10 cellular contexts compared by ENCODE assay signal in genomic region chr1:118960567-118961136, GRCh38. TPM values are rescaled to one million over a fixed set of nuclear protein-coding genes. Genes with fewer than 3 reads are reported as not detected.
DNase-seq lines count a peak whose midpoint lies in the region; ATAC-seq and TF ChIP-seq lines count a peak whose summit lies in the region.
"Had no signal": no experiment of that assay in that cellular context is flagged by ENCODE, and none has a peak within 500 bp of the region (broad histone marks: within the 10 kb centered on the region; RNA-seq: fewer than 3 reads in every experiment).

No MANE protein-coding gene starts in this region.

- peaks cover 86% of the 10 kb centered on the region for H3K79me2 ChIP-seq in osteoblast (ENCODE audit: insufficient read depth, low read length)

- ATAC-seq in GM19455 (IDR thresholded peaks at IDR 0.05; ENCODE audit: unreplicated experiment): no peak

- H3K36me3 ChIP-seq in osteoblast (ENCODE audit: insufficient read depth, low read length): peaks cover 11% of the 10 kb centered on the region

- peaks cover 32% of the 10 kb centered on the region for H3K4me1 ChIP-seq in osteoblast (ENCODE audit: insufficient read depth, low read length)

- no peaks in the 10 kb centered on the region for H3K9me3 ChIP-seq in osteoblast (ENCODE audit: low read depth, low read length)

- H3K9me3 Mint-ChIP-seq in T-helper 2 cell treated with Interferon-gamma antibody and Interleukin-4, amounts not matched to agents 5 μg/mL and 100 μg/mL, for 36 hours: no peaks in the 10 kb centered on the region

- H3K27me3 Mint-ChIP-seq in T-helper 2 cell treated with Interferon-gamma antibody and Interleukin-4, amounts not matched to agents 5 μg/mL and 100 μg/mL, for 36 hours (ENCODE audit: low read depth): no peaks in the 10 kb centered on the region

- DNase-seq in EH (ENCODE audit: low read depth) (peak; percentile 94), HuH-7 (ENCODE audit: low spot score) (peak; percentile 71), epithelial cell of proximal tubule (ENCODE audit: low read depth) (peak; percentile 95), osteoblast (ENCODE audit: insufficient read length, low spot score, missing footprints) (peak; percentile 63), medulla oblongata (ENCODE audit: extremely low spot score) (no peak), SK-N-DZ (ENCODE audit: low spot score) (no peak)
- no peak for DNase-seq in T-helper 2 cell treated with Interferon-gamma antibody and Interleukin-4, amounts not matched to agents 5 μg/mL and 100 μg/mL, for 36 hours (ENCODE audit: low spot score)
- DNase-seq: GF-D8 had no signal

- H3K27ac Mint-ChIP-seq in T-helper 2 cell treated with Interferon-gamma antibody and Interleukin-4, amounts not matched to agents 5 μg/mL and 100 μg/mL, for 36 hours: no peak overlapping the region

- H3K4me1 Mint-ChIP-seq in T-helper 2 cell treated with Interferon-gamma antibody and Interleukin-4, amounts not matched to agents 5 μg/mL and 100 μg/mL, for 36 hours (ENCODE audit: low read depth): no peaks in the 10 kb centered on the region

- H3K36me3 Mint-ChIP-seq in T-helper 2 cell treated with Interferon-gamma antibody and Interleukin-4, amounts not matched to agents 5 μg/mL and 100 μg/mL, for 36 hours (ENCODE audit: low read depth): no peaks in the 10 kb centered on the region

- H3K27me3 ChIP-seq in osteoblast (ENCODE audit: insufficient read depth, low read length): no peaks in the 10 kb centered on the region

- peak overlapping the region; percentile 79 for H3K27ac ChIP-seq in osteoblast (ENCODE audit: low read depth, low read length)
- H3K27ac ChIP-seq: RWPE1 had no signal

- H3K4me3 ChIP-seq in epithelial cell of proximal tubule (ENCODE audit: low read depth, low read length) (no peak overlapping the region), osteoblast (ENCODE audit: insufficient read depth, low read length) (no peak overlapping the region)

- no peak overlapping the region for H2AFZ ChIP-seq in osteoblast (ENCODE audit: low read length)

- H3K4me2 ChIP-seq in osteoblast (ENCODE audit: insufficient read depth, low read length): peak overlapping the region; percentile 67

- no peak for TF ChIP-seq CTCF in epithelial cell of proximal tubule (conservative IDR thresholded peaks at IDR 0.05; ENCODE audit: low read depth, low read length)
- TF ChIP-seq CTCF in osteoblast (IDR thresholded peaks at IDR 0.05; ENCODE audit: extremely low read depth, low read depth, low read length): no peak

- no peak overlapping the region for H3K4me3 Mint-ChIP-seq in T-helper 2 cell treated with Interferon-gamma antibody and Interleukin-4, amounts not matched to agents 5 μg/mL and 100 μg/mL, for 36 hours

- H4K20me1 ChIP-seq in osteoblast (ENCODE audit: insufficient read depth, low read length): peaks cover 37% of the 10 kb centered on the region

RNA-seq across cellular contexts. Expression of gene TBX15, which starts 27.5 kb away (rescaled TPM):
- total RNA-seq in epithelial cell of proximal tubule (0.07 TPM in 1 of 2 replicates, not detected in the other), osteoblast (38.0 and 44.5 TPM in 2 replicates)
- not detected in 2 replicates for polyA plus RNA-seq in SK-N-DZ (2014; cell fraction: cytosol; rRNA removed)
- not detected in 2 replicates for polyA plus RNA-seq in SK-N-DZ (2014; cell fraction: nucleus; rRNA removed)

Comparison
In these comparisons a context has a peak if more than half of its experiments do, and no peak if none do; other contexts are left out.
1. DNase-seq: peak in EH (single experiment), HuH-7 (single experiment), epithelial cell of proximal tubule (single experiment) and osteoblast (single experiment); none in T-helper 2 cell treated with Interferon-gamma antibody and Interleukin-4, amounts not matched to agents 5 μg/mL and 100 μg/mL, for 36 hours (single experiment), medulla oblongata (single experiment) and SK-N-DZ (single experiment).
2. RNA of gene TBX15, which starts 27.5 kb away (total RNA-seq): 38.0 to 44.5 TPM in osteoblast; 0.07 TPM in epithelial cell of proximal tubule; every median in the first group is over 10 times any median in the second.